32 cellular contexts compared by ENCODE assay signal in the genomic region with DNA sequence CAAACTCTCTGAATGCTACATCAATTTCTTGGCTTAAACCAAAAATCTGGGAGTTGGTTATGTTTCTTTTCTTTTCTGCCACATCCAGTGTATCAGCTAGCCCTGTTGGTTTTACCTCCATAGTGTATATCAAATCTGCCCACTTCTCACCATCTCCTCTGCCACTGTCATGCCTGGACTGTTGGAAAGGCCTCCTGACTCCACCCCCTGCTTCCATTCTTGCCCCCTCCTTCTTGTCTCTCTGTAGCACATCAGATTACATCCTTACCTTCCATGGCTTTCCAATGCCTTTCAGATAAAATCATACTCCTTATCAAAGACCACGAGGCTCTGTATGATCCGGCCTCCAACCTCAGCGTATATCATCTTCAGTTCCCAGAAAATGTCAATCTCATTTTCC. TPM values are rescaled to one million over a fixed set of nuclear protein-coding genes. Genes with fewer than 3 reads are reported as not detected.
"Had no signal": no experiment of that assay in that cellular context is flagged by ENCODE, and none has a peak within 500 bp of the region (broad histone marks: within the 10 kb centered on the region; RNA-seq: fewer than 3 reads in every experiment).

No MANE protein-coding gene starts in this region.

- H3K27ac ChIP-seq: left lung, lower lobe of right lung, ovary, right atrium auricular region, sigmoid colon, spleen, suprapubic skin, thoracic aorta, tibial artery, upper lobe of right lung had no signal

- H3K4me3 Mint-ChIP-seq: mesothelial cell of epicardium; naive B cell; natural killer cell; nephron progenitor cell; stimulated activated effector memory CD8-positive, alpha-beta T cell treated with anti-CD3 and anti-CD28 coated beads, Interleukin-12 subunit alpha, Interleukin-12 subunit beta, amount 100 ng/mL, for 72 hours; stimulated activated naive CD8-positive, alpha-beta T cell treated with anti-CD3 and anti-CD28 coated beads, Interleukin-15, Interleukin-2, amounts not matched to agents 100 ng/mL and 50 ng/mL, for 24 hours had no signal

- H3K4me1 ChIP-seq: suprapubic skin, tibial artery had no signal

- H3K4me1 Mint-ChIP-seq: naive B cell; natural killer cell; nephron progenitor cell; stimulated activated effector memory CD8-positive, alpha-beta T cell treated with anti-CD3 and anti-CD28 coated beads, Interleukin-12 subunit alpha, Interleukin-12 subunit beta, amount 100 ng/mL, for 72 hours had no signal

- H3K27me3 Mint-ChIP-seq: progenitor cell of endocrine pancreas; stimulated activated naive CD8-positive, alpha-beta T cell treated with anti-CD3 and anti-CD28 coated beads, Interleukin-15, Interleukin-2, amounts not matched to agents 100 ng/mL and 50 ng/mL, for 24 hours had no signal

- H3K4me3 ChIP-seq: left lung, lower lobe of right lung, ovary, right atrium auricular region, sigmoid colon, spleen, suprapubic skin, thoracic aorta, tibial artery, upper lobe of right lung had no signal

- H3K9me3 ChIP-seq: left lung, lower lobe of right lung, ovary, right atrium auricular region, sigmoid colon, spleen, suprapubic skin, thoracic aorta, tibial artery, upper lobe of right lung had no signal

- ATAC-seq: left colon; left lung; lower lobe of right lung; natural killer cell; stimulated activated effector memory CD8-positive, alpha-beta T cell treated with anti-CD3 and anti-CD28 coated beads, Interleukin-12 subunit alpha, Interleukin-12 subunit beta, amount 100 ng/mL, for 72 hours; upper lobe of right lung had no signal

- H3K27ac Mint-ChIP-seq: mesothelial cell of epicardium; naive B cell; natural killer cell; nephron progenitor cell; progenitor cell of endocrine pancreas; stimulated activated effector memory CD8-positive, alpha-beta T cell treated with anti-CD3 and anti-CD28 coated beads, Interleukin-12 subunit alpha, Interleukin-12 subunit beta, amount 100 ng/mL, for 72 hours; stimulated activated naive CD8-positive, alpha-beta T cell treated with anti-CD3 and anti-CD28 coated beads, Interleukin-15, Interleukin-2, amounts not matched to agents 100 ng/mL and 50 ng/mL, for 24 hours had no signal

- H3K36me3 ChIP-seq: left lung, ovary, right atrium auricular region, thoracic aorta, upper lobe of right lung had no signal

- H3K36me3 Mint-ChIP-seq: naive B cell; natural killer cell; stimulated activated effector memory CD8-positive, alpha-beta T cell treated with anti-CD3 and anti-CD28 coated beads, Interleukin-12 subunit alpha, Interleukin-12 subunit beta, amount 100 ng/mL, for 72 hours had no signal

- DNase-seq: hippocampal formation; kidney glomerular epithelial cell; left colon; left lung; lower lobe of right lung; mammary epithelial cell; mesendoderm; naive B cell; natural killer cell; nephron progenitor cell; ovary; sigmoid colon; small intestine; spleen; stimulated activated CD4-positive, alpha-beta T cell treated with anti-CD3 and anti-CD28 coated beads, Interleukin-4, amount 100 ng/mL, for 24 hours; stimulated activated naive CD4-positive, alpha-beta T cell; tibial artery; trophoblast cell had no signal

- FAIRE-seq: keratinocyte, small intestine, urothelium cell line had no signal

- H3K27me3 ChIP-seq: left lung, ovary, right atrium auricular region, sigmoid colon, suprapubic skin, tibial artery, upper lobe of right lung had no signal

- H3K9me3 Mint-ChIP-seq: mesothelial cell of epicardium; naive B cell; natural killer cell; nephron progenitor cell; stimulated activated effector memory CD8-positive, alpha-beta T cell treated with anti-CD3 and anti-CD28 coated beads, Interleukin-12 subunit alpha, Interleukin-12 subunit beta, amount 100 ng/mL, for 72 hours; stimulated activated naive CD8-positive, alpha-beta T cell treated with anti-CD3 and anti-CD28 coated beads, Interleukin-15, Interleukin-2, amounts not matched to agents 100 ng/mL and 50 ng/mL, for 24 hours had no signal

RNA-seq across cellular contexts. Expression of gene CFAP157, which starts 59.3 kb away (rescaled TPM):
- total RNA-seq: liver, mammary epithelial cell, mononuclear cell, natural killer cell, pulmonary artery endothelial cell, right atrium auricular region, sigmoid colon, subcutaneous adipose tissue had no signal
- polyA plus RNA-seq: keratinocyte, mammary epithelial cell had no signal
